26 cellular contexts compared by ENCODE assay signal in the genomic region with DNA sequence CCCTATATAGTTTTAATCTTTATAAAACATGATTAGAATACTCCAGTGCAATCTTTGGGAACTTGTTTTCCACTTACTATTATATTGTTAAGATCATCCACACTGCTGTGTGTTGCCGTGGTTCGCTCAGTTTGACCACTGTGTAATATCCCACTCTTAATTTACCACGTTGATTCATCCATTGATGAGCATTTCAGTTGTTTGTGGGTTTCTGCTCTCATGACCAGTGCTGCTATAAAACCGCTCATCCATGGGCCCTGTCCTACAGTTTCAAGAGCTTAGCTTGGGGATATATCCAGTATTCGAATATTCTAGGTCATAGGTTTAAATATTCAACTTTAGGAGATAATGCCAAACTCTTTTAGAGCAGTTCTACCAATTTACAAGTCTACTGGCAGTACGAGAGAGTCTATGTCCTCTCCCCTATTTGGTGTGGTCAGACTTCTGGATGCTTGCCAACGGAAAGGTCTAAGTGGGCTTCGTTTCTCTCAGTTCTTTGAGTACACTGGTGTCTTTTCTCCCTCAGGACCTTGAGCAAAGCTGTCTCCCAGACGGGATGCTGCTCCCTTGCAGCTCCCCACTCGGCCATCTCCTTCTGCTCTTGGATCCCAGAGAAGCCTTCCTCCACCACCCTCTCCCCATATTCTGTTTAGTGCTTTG.
"Had no signal": no experiment of that assay in that cellular context is flagged by ENCODE, and none has a peak within 500 bp of the region (broad histone marks: within the 10 kb centered on the region; RNA-seq: fewer than 3 reads in every experiment).

No MANE protein-coding gene starts in this region.

- H3K27ac ChIP-seq: colonic mucosa, esophagus squamous epithelium, pancreas, right lobe of liver, suprapubic skin, transverse colon, vagina had no signal

- H3K9me3 Mint-ChIP-seq: dendritic cell treated with granulocyte-macrophage colony-stimulating factor and Interleukin-4, amounts not matched to agents 40 ng/mL and 50 ng/mL, for 4 days; immature natural killer cell; stimulated activated naive CD8-positive, alpha-beta T cell treated with anti-CD3 and anti-CD28 coated beads, Interleukin-15, amount 100 ng/mL, for 72 hours had no signal

- H3K36me3 Mint-ChIP-seq: immature natural killer cell; naive thymus-derived CD8-positive, alpha-beta T cell had no signal

- H3K4me3 ChIP-seq: colonic mucosa, esophagus squamous epithelium, pancreas, right lobe of liver, smooth muscle cell, suprapubic skin, transverse colon, vagina had no signal

- H3K27ac Mint-ChIP-seq: dendritic cell treated with granulocyte-macrophage colony-stimulating factor and Interleukin-4, amounts not matched to agents 40 ng/mL and 50 ng/mL, for 4 days; immature natural killer cell; naive thymus-derived CD8-positive, alpha-beta T cell; stimulated activated naive CD8-positive, alpha-beta T cell treated with anti-CD3 and anti-CD28 coated beads, Interleukin-15, amount 100 ng/mL, for 72 hours had no signal

- H3K4me1 ChIP-seq: colonic mucosa, esophagus squamous epithelium, pancreas, suprapubic skin, transverse colon, vagina had no signal

- H3K27me3 ChIP-seq: colonic mucosa, pancreas, right lobe of liver, transverse colon, vagina had no signal

- DNase-seq: colonic mucosa; effector CD8-positive, alpha-beta T cell; erythroblast; esophagus squamous epithelium; foreskin melanocyte; hypothalamus; immature natural killer cell; islet precursor cell; mesendoderm; midbrain; naive thymus-derived CD8-positive, alpha-beta T cell; occipital lobe; pancreas; right lobe of liver; stimulated activated CD4-positive, alpha-beta T cell treated with anti-CD3 and anti-CD28 coated beads, Interleukin-12 subunit alpha, Interleukin-12 subunit beta, amount 100 ng/mL, for 4 hours; stimulated activated CD4-positive, alpha-beta T cell treated with anti-CD3 and anti-CD28 coated beads, Interleukin-1b, Interleukin-23, amount 100 ng/mL, for 48 hours; stimulated activated CD4-positive, alpha-beta T cell treated with anti-CD3 and anti-CD28 coated beads, Interleukin-4, amount 100 ng/mL, for 1 hour; stimulated activated CD8-positive, alpha-beta memory T cell treated with anti-CD3 and anti-CD28 coated beads, Interleukin-4, amount 100 ng/mL, for 48 hours; stimulated activated naive CD4-positive, alpha-beta T cell; stimulated activated naive CD8-positive, alpha-beta T cell treated with anti-CD3 and anti-CD28 coated beads, Interleukin-15, amount 100 ng/mL, for 72 hours; transverse colon had no signal

- H3K4me3 Mint-ChIP-seq: dendritic cell treated with granulocyte-macrophage colony-stimulating factor and Interleukin-4, amounts not matched to agents 40 ng/mL and 50 ng/mL, for 4 days; immature natural killer cell; naive thymus-derived CD8-positive, alpha-beta T cell; stimulated activated naive CD8-positive, alpha-beta T cell treated with anti-CD3 and anti-CD28 coated beads, Interleukin-15, amount 100 ng/mL, for 72 hours had no signal

- H3K36me3 ChIP-seq: colonic mucosa, esophagus squamous epithelium, pancreas, right lobe of liver, suprapubic skin, transverse colon, vagina had no signal

- H3K9me3 ChIP-seq: colonic mucosa, esophagus squamous epithelium, pancreas, right lobe of liver, suprapubic skin, transverse colon, vagina had no signal

- ATAC-seq: left lobe of liver; naive thymus-derived CD8-positive, alpha-beta T cell; pancreas; right lobe of liver; stimulated activated naive CD8-positive, alpha-beta T cell treated with anti-CD3 and anti-CD28 coated beads, Interleukin-15, amount 100 ng/mL, for 72 hours had no signal

- H3K4me1 Mint-ChIP-seq: immature natural killer cell; naive thymus-derived CD8-positive, alpha-beta T cell; stimulated activated naive CD8-positive, alpha-beta T cell treated with anti-CD3 and anti-CD28 coated beads, Interleukin-15, amount 100 ng/mL, for 72 hours had no signal
